Comparison of ENCODE assay signal across 1 cellular context in genomic region chr16:67719048-67719777, GRCh38.
TF ChIP-seq lines count a peak whose summit lies in the region.

Gene GFOD2 (minus strand): TSS chr16:67719316. CDS start chr16:67685715, 33,601 bp downstream.

TF ChIP-seq in K562, 482 proteins besides CTCF, POLR2A, EP300 and RAD21 (continued from another document and continues in another):
- TF ChIP-seq ZNF277 (CRISPR knock-in tag; IDR thresholded peaks at IDR 0.05; ENCODE audit: borderline replicate concordance) = no peak
- TF ChIP-seq EZH2 (IDR thresholded peaks at IDR 0.05; ENCODE audit: borderline replicate concordance, low read depth, low read length) = no peak
- TF ChIP-seq TFAP4 (CRISPR knock-in tag; IDR thresholded peaks at IDR 0.05; ENCODE audit: borderline replicate concordance) = peak; percentile 55
- no peak for TF ChIP-seq TSHZ1 (CRISPR knock-in tag; IDR thresholded peaks at IDR 0.05)
- no peak for TF ChIP-seq GTF2F1 (IDR thresholded peaks at IDR 0.05; ENCODE audit: low read depth, low read length)
- TF ChIP-seq ETS1 (conservative IDR thresholded peaks at IDR 0.05; ENCODE audit: control insufficient read depth, low read depth, low read length) = peak; percentile 92
- TF ChIP-seq FIP1L1 (IDR thresholded peaks at IDR 0.05; ENCODE audit: low read depth, low read length, poor library complexity, severe bottlenecking) = peak; percentile 77
- TF ChIP-seq SLC30A9 (CRISPR knock-in tag; IDR thresholded peaks at IDR 0.05) = no peak
- TF ChIP-seq GABPB1 (CRISPR knock-in tag; IDR thresholded peaks at IDR 0.05) = peak; percentile 77
- TF ChIP-seq E2F3 (CRISPR knock-in tag; IDR thresholded peaks at IDR 0.05) = no peak
- peak; percentile 60; the same call in 1 of the 2 replicates for TF ChIP-seq TAF7 (tag; IDR thresholded peaks at IDR 0.05)
- TF ChIP-seq NKRF (IDR thresholded peaks at IDR 0.05; ENCODE audit: borderline replicate concordance) = peak; percentile 75
- TF ChIP-seq ARID3B (CRISPR knock-in tag; IDR thresholded peaks at IDR 0.05; ENCODE audit: borderline replicate concordance) = no peak
- peak; percentile 71; the same call in 1 of the 2 replicates for TF ChIP-seq KLF1 (tag; IDR thresholded peaks at IDR 0.05)
- TF ChIP-seq POLR2B (IDR thresholded peaks at IDR 0.05; ENCODE audit: low read depth, partially characterized antibody) = peak; percentile 96
- TF ChIP-seq WHSC1 (IDR thresholded peaks at IDR 0.05; ENCODE audit: low read length) = no peak
- no peak for TF ChIP-seq ADNP (tag; IDR thresholded peaks at IDR 0.05)
- no peak for TF ChIP-seq EWSR1 (IDR thresholded peaks at IDR 0.05; ENCODE audit: borderline replicate concordance, low read depth, partially characterized antibody)
- TF ChIP-seq TBP (optimal IDR thresholded peaks at IDR 0.05; ENCODE audit: low read depth, low read length) = peak; percentile 84
- TF ChIP-seq SRSF3 (IDR thresholded peaks at IDR 0.05; ENCODE audit: insufficient read depth, low read length) = no peak
- TF ChIP-seq HCFC1 (IDR thresholded peaks at IDR 0.05; ENCODE audit: low read depth, low read length) = no peak
- TF ChIP-seq PATZ1 (CRISPR knock-in tag; IDR thresholded peaks at IDR 0.05; ENCODE audit: borderline replicate concordance) = no peak
- TF ChIP-seq MEF2A (IDR thresholded peaks at IDR 0.05; ENCODE audit: control insufficient read depth, low read depth, low read length) = no peak
- TF ChIP-seq TFE3 (CRISPR knock-in tag; IDR thresholded peaks at IDR 0.05) = no peak
- TF ChIP-seq CREM (IDR thresholded peaks at IDR 0.05; ENCODE audit: low read depth) = no peak; the same call in 1 of the 2 replicates
- TF ChIP-seq HNRNPH1 (optimal IDR thresholded peaks at IDR 0.05; ENCODE audit: low read depth, low read length) = no peak
- 0 out of 2 replicates have a peak, but pooled peaks have one; percentile 43 for TF ChIP-seq MTA3 (IDR thresholded peaks at IDR 0.05; ENCODE audit: borderline replicate concordance)
- TF ChIP-seq THAP12 (CRISPR knock-in tag; IDR thresholded peaks at IDR 0.05) = no peak
- peak; percentile 33; the same call in 1 of the 2 replicates for TF ChIP-seq SMARCC2 (IDR thresholded peaks at IDR 0.05; ENCODE audit: low read depth)
- TF ChIP-seq CREB1 (IDR thresholded peaks at IDR 0.05) = no peak
- peak; percentile 33; the same call in 1 of the 2 replicates for TF ChIP-seq CREB1 (CRISPR knock-in tag; IDR thresholded peaks at IDR 0.05)
- peak; percentile 60 for TF ChIP-seq EP400 (IDR thresholded peaks at IDR 0.05)
- peak; percentile 60 for TF ChIP-seq MAX (CRISPR knock-in tag; IDR thresholded peaks at IDR 0.05)
- peak; percentile 94 for TF ChIP-seq ZBTB2 (IDR thresholded peaks at IDR 0.05)
- peak; percentile 88; the same call in 1 of the 2 replicates for TF ChIP-seq ETV5 (CRISPR knock-in tag; IDR thresholded peaks at IDR 0.05; ENCODE audit: low read depth)
- TF ChIP-seq YY1 (IDR thresholded peaks at IDR 0.05; ENCODE audit: borderline replicate concordance in 1 of 3, control insufficient read depth in 1 of 3, extremely low read depth in 1 of 3, insufficient read depth in 3 of 3, insufficient read length in 1 of 3, insufficient replicate concordance in 2 of 3, low read depth in 1 of 3, low read length in 2 of 3) = peak in 2 of 3 experiments; percentile 24 to 50
- TF ChIP-seq HLTF (IDR thresholded peaks at IDR 0.05) = no peak
- 0 out of 2 replicates have a peak, but pooled peaks have one; percentile 10 for TF ChIP-seq TEAD4 (IDR thresholded peaks at IDR 0.05; ENCODE audit: low read length)
- no peak for TF ChIP-seq TEAD4 (CRISPR knock-in tag; IDR thresholded peaks at IDR 0.05; ENCODE audit: borderline replicate concordance)
- peak; percentile 93 for TF ChIP-seq HNRNPL (IDR thresholded peaks at IDR 0.05; ENCODE audit: low read depth, low read length)
- TF ChIP-seq STAG1 (CRISPR knock-in tag; IDR thresholded peaks at IDR 0.05; ENCODE audit: borderline replicate concordance) = no peak
